In genomic region chr16:88768041-88768876, GRCh38 we compare ENCODE assay signal across 1 cellular context.
TF ChIP-seq lines count a peak whose summit lies in the region.

No MANE protein-coding gene starts in this region.

TF ChIP-seq in H1, 55 proteins besides CTCF, POLR2A, EP300 and RAD21:
- TF ChIP-seq RNF2 (IDR thresholded peaks at IDR 0.05; ENCODE audit: borderline replicate concordance, low read depth, low read length, missing control alignments, poor library complexity, severe bottlenecking), result no peak
- TF ChIP-seq CBX5 (IDR thresholded peaks at IDR 0.05; ENCODE audit: low read depth, low read length), result no peak
- TF ChIP-seq FOSL1 (IDR thresholded peaks at IDR 0.05; ENCODE audit: insufficient read depth, low read depth, low read length), result no peak
- TF ChIP-seq KDM4A (IDR thresholded peaks at IDR 0.05; ENCODE audit: low read depth, low read length, severe bottlenecking), result no peak
- TF ChIP-seq KDM5A (IDR thresholded peaks at IDR 0.05; ENCODE audit: low read length), result no peak
- 0 out of 2 replicates have a peak, but pooled peaks have one; percentile 1 for TF ChIP-seq E2F6 (IDR thresholded peaks at IDR 0.05)
- no peak for TF ChIP-seq GTF2F1 (IDR thresholded peaks at IDR 0.05; ENCODE audit: borderline replicate concordance, low read depth, low read length)
